ENCODE assay signal across 20 cellular contexts in the genomic region with DNA sequence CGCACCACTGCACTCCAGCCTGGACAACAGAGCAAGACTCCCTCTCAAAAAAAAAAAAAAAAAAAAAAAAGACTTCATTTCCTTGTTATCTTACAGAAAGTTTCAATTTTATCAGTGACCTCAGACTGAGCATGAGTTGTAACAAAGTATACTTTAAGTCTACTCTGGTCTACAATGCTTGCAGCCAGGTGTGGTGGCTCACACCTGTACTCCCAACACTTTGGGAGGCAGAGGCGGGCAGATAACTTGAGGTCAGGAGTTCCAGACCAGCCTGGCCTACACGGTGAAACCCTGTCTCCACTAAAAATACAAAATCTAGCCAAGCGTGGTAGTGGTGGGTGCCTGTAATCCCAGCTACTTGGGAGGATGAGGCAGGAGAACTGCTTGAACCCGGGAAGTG. TPM values are rescaled to one million over a fixed set of nuclear protein-coding genes. Genes with fewer than 3 reads are reported as not detected.
"Had no signal": no experiment of that assay in that cellular context is flagged by ENCODE, and none has a peak within 500 bp of the region (broad histone marks: within the 10 kb centered on the region; RNA-seq: fewer than 3 reads in every experiment).

No MANE protein-coding gene starts in this region.

- H3K4me3 ChIP-seq: colonic mucosa, hepatocyte, lung, right atrium auricular region, stomach, thoracic aorta had no signal

- H3K4me2 ChIP-seq: hepatocyte had no signal

- ATAC-seq: foreskin keratinocyte had no signal

- H2AFZ ChIP-seq: hepatocyte had no signal

- H3K27me3 Mint-ChIP-seq: activated naive CD8-positive, alpha-beta T cell treated with anti-CD3 and anti-CD28 coated beads, Interleukin-2, amount 10 ng/mL, durations not matched to agents 7 days and 5 days; brain; progenitor cell of endocrine pancreas had no signal

- H3K27me3 ChIP-seq: colonic mucosa, foreskin keratinocyte, hepatocyte, right atrium auricular region, stomach had no signal

- DNase-seq: activated CD4-positive, alpha-beta T cell treated with anti-CD3 and anti-CD28 coated beads, Interleukin-2, amount 50 U/mL, for 4 hours; activated effector memory CD4-positive, alpha-beta T cell treated with Interleukin-2 at 50 U/mL for 16 hours; activated naive CD8-positive, alpha-beta T cell treated with anti-CD3 and anti-CD28 coated beads, Interleukin-2, amount 10 ng/mL, durations not matched to agents 7 days and 5 days; activated T-cell treated with anti-CD3 and anti-CD28 coated beads for 4 hours; central memory CD4-positive, alpha-beta T cell; colonic mucosa; foreskin keratinocyte; midbrain; stomach; T-helper 2 cell; WERI-Rb-1 had no signal

- H3K9me3 Mint-ChIP-seq: activated naive CD8-positive, alpha-beta T cell treated with anti-CD3 and anti-CD28 coated beads, Interleukin-2, amount 10 ng/mL, durations not matched to agents 7 days and 5 days had no signal

- H3K27ac ChIP-seq: colonic mucosa, foreskin keratinocyte, hepatocyte, right atrium auricular region, stomach, thoracic aorta, WERI-Rb-1 had no signal

- H3K9me3 ChIP-seq: colonic mucosa, right atrium auricular region, stomach, thoracic aorta had no signal

- H3K27ac Mint-ChIP-seq: activated naive CD8-positive, alpha-beta T cell treated with anti-CD3 and anti-CD28 coated beads, Interleukin-2, amount 10 ng/mL, durations not matched to agents 7 days and 5 days; brain had no signal

- H3K4me3 Mint-ChIP-seq: activated naive CD8-positive, alpha-beta T cell treated with anti-CD3 and anti-CD28 coated beads, Interleukin-2, amount 10 ng/mL, durations not matched to agents 7 days and 5 days; brain had no signal

- H3K4me1 ChIP-seq: colonic mucosa had no signal

- FAIRE-seq: keratinocyte had no signal

RNA-seq across cellular contexts. Expression of gene RPGRIP1, which starts 28.7 kb away (rescaled TPM):
- total RNA-seq: activated naive CD8-positive, alpha-beta T cell treated with anti-CD3 and anti-CD28 coated beads, Interleukin-2, amount 10 ng/mL, durations not matched to agents 7 days and 5 days; epithelial cell of proximal tubule; foreskin keratinocyte; skeletal muscle tissue; thoracic aorta had no signal
